Comparison of ENCODE assay signal across 8 cellular contexts in the genomic region with DNA sequence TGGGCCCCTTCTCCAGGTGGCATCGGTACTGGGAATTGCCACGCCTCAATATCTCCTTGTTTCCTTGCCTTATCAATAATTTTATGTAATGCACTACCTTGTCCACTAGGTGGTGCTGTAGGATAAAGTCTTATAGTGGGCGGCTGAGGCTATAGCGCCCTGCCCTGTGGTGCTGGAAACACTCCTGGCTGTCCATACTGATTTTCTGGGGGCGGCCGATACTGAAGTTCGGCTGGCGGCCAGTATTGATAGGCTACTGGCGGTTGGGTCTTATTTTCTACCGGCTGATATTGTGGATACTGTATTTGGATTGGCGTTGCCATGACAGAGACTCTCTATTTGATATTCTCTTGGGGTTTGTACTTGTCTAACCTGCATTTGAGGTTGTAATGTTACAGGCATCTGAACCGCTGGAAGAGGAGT. TPM values are rescaled to one million over a fixed set of nuclear protein-coding genes. Genes with fewer than 3 reads are reported as not detected.
A peak's percentile ranks its signal among the peaks of the same experiment; 100 is the strongest.
DNase-seq lines count a peak whose midpoint lies in the region; ATAC-seq and TF ChIP-seq lines count a peak whose summit lies in the region.
"Not testable (repeated sequence)": the region's sequence is repeated elsewhere in the genome, so short reads cannot be mapped to it uniquely, and the experiment has no call there.

No MANE protein-coding gene starts in this region.

- TF ChIP-seq CTCF in fibroblast of the aortic adventitia (IDR thresholded peaks at IDR 0.05; ENCODE audit: insufficient read depth, low read length): peak; percentile 74
- peak; percentile 50 for TF ChIP-seq CTCF in mucosa of descending colon (IDR thresholded peaks at IDR 0.05)
- peak in 5 of 7 experiments; percentile 56 to 85 (median 82) for TF ChIP-seq CTCF in stomach (IDR thresholded peaks at IDR 0.05)

- ATAC-seq in T-cell (replicated peaks in 1 of 4): peak; percentile 77 to 86 (median 80)
- ATAC-seq in activated naive CD8-positive, alpha-beta T cell treated with anti-CD3 and anti-CD28 coated beads, Interleukin-2, amount 50 U/mL, for 24 hours: peak; percentile 79
- peak; percentile 98 for ATAC-seq in mucosa of descending colon

- not testable (repeated sequence) for H3K27ac Mint-ChIP-seq in T-cell; activated naive CD8-positive, alpha-beta T cell treated with anti-CD3 and anti-CD28 coated beads, Interleukin-2, amount 50 U/mL, for 24 hours

- WGBS in stomach, 5 donors: 2 to 6% (median 4%) methylated on average over 12 of the region's 12 CpGs

- intact Hi-C loops in mucosa of descending colon (cut with DNase I, micrococcal nuclease); stomach (cut with DNase I; ENCODE audit: low total_unique reads): not testable (repeated sequence)

- not testable (repeated sequence) for H3K4me1 ChIP-seq in mucosa of descending colon (ENCODE audit: low read depth)
- H3K4me1 ChIP-seq in stomach: peaks cover 7 to 25% (median 14%) of the 10 kb centered on the region in 4 donors

- not testable (repeated sequence) for H3K27me3 Mint-ChIP-seq in T-cell; activated naive CD8-positive, alpha-beta T cell treated with anti-CD3 and anti-CD28 coated beads, Interleukin-2, amount 50 U/mL, for 24 hours

- TF ChIP-seq EP300 in stomach (IDR thresholded peaks at IDR 0.05): not testable (repeated sequence)

- POLR2A ChIA-PET in T-cell (lab: Charles Lee): interaction anchor here in 1 of 2 donors (0.6 kb wide), 1 partner anchor 273 kb away, joined by 3 read pairs; no protein-coding TSS in a partner anchor

- CTCF ChIA-PET in T-cell (lab: Charles Lee): not testable (repeated sequence)

- DNase-seq in D341Med (ENCODE audit: low spot score): peak; percentile 68
- peak; percentile 37 for DNase-seq in HS-5 (ENCODE audit: low read depth)
- DNase-seq in NCI-H2227 (lab: John Stamatoyannopoulos, UW; ENCODE audit: unreplicated experiment): peak; percentile 85
- DNase-seq in T-cell: peak in 22 of 34 experiments; percentile 15 to 55 (median 28)
- peak; percentile 36 for DNase-seq in activated naive CD8-positive, alpha-beta T cell treated with anti-CD3 and anti-CD28 coated beads, Interleukin-2, amount 50 U/mL, for 24 hours
- peak; percentile 80 for DNase-seq in fibroblast of the aortic adventitia (ENCODE audit: low read depth)
- DNase-seq in mucosa of descending colon: peak in 2 of 3 donors; percentile 53 to 57
- peak; percentile 48 for DNase-seq in stomach

- H3K4me1 Mint-ChIP-seq in T-cell: peaks cover 6 to 11% (median 7%) of the 10 kb centered on the region in 3 donors
- not testable (repeated sequence) for H3K4me1 Mint-ChIP-seq in activated naive CD8-positive, alpha-beta T cell treated with anti-CD3 and anti-CD28 coated beads, Interleukin-2, amount 50 U/mL, for 24 hours

- not testable (repeated sequence) for H3K9me3 Mint-ChIP-seq in T-cell; activated naive CD8-positive, alpha-beta T cell treated with anti-CD3 and anti-CD28 coated beads, Interleukin-2, amount 50 U/mL, for 24 hours

- not testable (repeated sequence) for H3K36me3 Mint-ChIP-seq in T-cell; activated naive CD8-positive, alpha-beta T cell treated with anti-CD3 and anti-CD28 coated beads, Interleukin-2, amount 50 U/mL, for 24 hours (ENCODE audit: low read depth)

- H3K9me3 ChIP-seq in mucosa of descending colon, stomach: not testable (repeated sequence)

- not testable (repeated sequence) for H3K27me3 ChIP-seq in stomach

- H3K36me3 ChIP-seq in mucosa of descending colon (ENCODE audit: low read depth); stomach: not testable (repeated sequence)

- TF ChIP-seq POLR2A in stomach (IDR thresholded peaks at IDR 0.05): not testable (repeated sequence)

- not testable (repeated sequence) for H3K4me3 ChIP-seq in fibroblast of the aortic adventitia (ENCODE audit: low read depth, low read length); mucosa of descending colon
- peak overlapping the region in 3 of 4 donors; percentile 4 to 23 (median 13) for H3K4me3 ChIP-seq in stomach

- H3K4me3 Mint-ChIP-seq in T-cell; activated naive CD8-positive, alpha-beta T cell treated with anti-CD3 and anti-CD28 coated beads, Interleukin-2, amount 50 U/mL, for 24 hours: not testable (repeated sequence)

- H3K27ac ChIP-seq in stomach: not testable (repeated sequence)

RNA-seq across cellular contexts. Expression of gene SCGB1A1, which starts 38.0 kb away (rescaled TPM):
- total RNA-seq in T-cell: 1 to 10 TPM in 2 of 5 donors, not detected in 3; 1.8 to 3.2 TPM
- not detected in 2 replicates for total RNA-seq in fibroblast of the aortic adventitia (ENCODE audit: low replicate concordance)
- total RNA-seq in mucosa of descending colon: not detected
- total RNA-seq in stomach: 10 to 100 TPM in 1 of 5 donors, 1 to 10 TPM in 1, not detected in 3; 2.6 to 11.2 TPM
- 10 to 100 TPM in 1 of 3 donors, not detected in 2; 53.9 TPM for polyA plus RNA-seq in stomach

RNA-seq across cellular contexts. Expression of gene ASRGL1, which starts 43.6 kb away (rescaled TPM):
- total RNA-seq in T-cell: 1 to 10 TPM in 4 of 5 donors, under 1 TPM in 1; 0.88 to 2.6 (median 1.9) TPM
- 0.18 and 0.98 TPM in 2 replicates for total RNA-seq in fibroblast of the aortic adventitia (ENCODE audit: low replicate concordance)
- total RNA-seq in mucosa of descending colon: 10 to 100 TPM; 12.2 to 66.7 (median 13.9) TPM
- 10 to 100 TPM in 4 of 5 donors, 1 to 10 TPM in 1; 2.9 to 82.0 (median 57.6) TPM for total RNA-seq in stomach
- polyA plus RNA-seq in stomach: 10 to 100 TPM; 11.0 to 32.7 (median 16.3) TPM

Comparison
In these comparisons a context has a peak if more than half of its experiments do, and no peak if none do; other contexts are left out.
1. DNase-seq: peak in every context shown above with its lines; median percentile 85 in NCI-H2227; 80 in fibroblast of the aortic adventitia; 68 in D341Med; 55 in mucosa of descending colon; 48 in stomach; 37 in HS-5; 36 in activated naive CD8-positive, alpha-beta T cell treated with anti-CD3 and anti-CD28 coated beads, Interleukin-2, amount 50 U/mL, for 24 hours; 28 in T-cell.